21 cellular contexts compared by ENCODE assay signal in genomic region chr12:110330124-110330523, GRCh38. TPM values are rescaled to one million over a fixed set of nuclear protein-coding genes. Genes with fewer than 3 reads are reported as not detected.
DNase-seq lines count a peak whose midpoint lies in the region; ATAC-seq and TF ChIP-seq lines count a peak whose summit lies in the region.
"Had no signal": no experiment of that assay in that cellular context is flagged by ENCODE, and none has a peak within 500 bp of the region (broad histone marks: within the 10 kb centered on the region; RNA-seq: fewer than 3 reads in every experiment).

No MANE protein-coding gene starts in this region.

- TF ChIP-seq CTCF in HL-60 (IDR thresholded peaks at IDR 0.05; ENCODE audit: insufficient read depth, low read length) (no peak), chondrocyte (IDR thresholded peaks at IDR 0.05) (no peak), osteocyte (IDR thresholded peaks at IDR 0.05) (no peak), omental fat pad (IDR thresholded peaks at IDR 0.05) (no peak)

- no peak for DNase-seq in activated T-cell treated with anti-CD3 and anti-CD28 coated beads, Interleukin-2, amount 50 U/mL, for 72 hours
- no peak for DNase-seq in activated T-cell treated with anti-CD3 and anti-CD28 coated beads, Interleukin-2, amount 50 U/mL, for 48 hours
- DNase-seq in HL-60 (ENCODE audit: low read depth in 1 of 2, low spot score in 1 of 2): no peak
- DNase-seq in chondrocyte (ENCODE audit: low spot score): no peak
- DNase-seq in osteocyte (ENCODE audit: extremely low spot score, unreplicated experiment): no peak
- no peak for DNase-seq in NAMALWA (ENCODE audit: low spot score)
- DNase-seq in omental fat pad (ENCODE audit: low spot score): no peak
- DNase-seq: activated CD8-positive, alpha-beta memory T cell treated with anti-CD3 and anti-CD28 coated beads, Interleukin-2, amount 50 U/mL, for 4 hours; activated naive CD4-positive, alpha-beta T cell treated with anti-CD3 and anti-CD28 coated beads for 36 hours; dermis blood vessel endothelial cell; left colon; mucosa of descending colon; NCI-H1092 treated with DMSO at 0.1 percent for 48 hours; stimulated activated naive CD8-positive, alpha-beta T cell treated with anti-CD3 and anti-CD28 coated beads, Interleukin-15, amount 100 ng/mL, for 72 hours; upper lobe of right lung had no signal

- H3K4me3 ChIP-seq in HL-60 (replicated peaks; ENCODE audit: insufficient read depth, low read length): no peak overlapping the region
- H3K4me3 ChIP-seq: gastroesophageal sphincter, mucosa of descending colon, SJSA1, upper lobe of right lung had no signal

- H3K4me3 Mint-ChIP-seq in activated T-cell treated with anti-CD3 and anti-CD28 coated beads, Interleukin-2, amount 50 U/mL, for 72 hours: no peak overlapping the region
- H3K4me3 Mint-ChIP-seq in chondrocyte (ENCODE audit: unreplicated experiment) (no peak overlapping the region), osteocyte (ENCODE audit: unreplicated experiment) (no peak overlapping the region)
- H3K4me3 Mint-ChIP-seq: activated naive CD4-positive, alpha-beta T cell treated with anti-CD3 and anti-CD28 coated beads for 36 hours; stimulated activated naive CD8-positive, alpha-beta T cell treated with anti-CD3 and anti-CD28 coated beads, Interleukin-15, amount 100 ng/mL, for 72 hours; T-helper 2 cell treated with Interferon-gamma antibody and Interleukin-4, amounts not matched to agents 5 μg/mL and 100 μg/mL, for 36 hours had no signal

- ATAC-seq in activated T-cell treated with anti-CD3 and anti-CD28 coated beads, Interleukin-2, amount 50 U/mL, for 72 hours (replicated peaks in 1 of 2): no peak
- ATAC-seq in GM18505 (IDR thresholded peaks at IDR 0.05; ENCODE audit: unreplicated experiment): no peak
- no peak for ATAC-seq in omental fat pad (ENCODE audit: low FRiP score)
- ATAC-seq: activated CD4-positive, CD25-positive, alpha-beta regulatory T cell treated with anti-CD3 and anti-CD28 coated beads, Interleukin-2, amount 50 U/mL, for 24 hours; gastroesophageal sphincter; mucosa of descending colon; sciatic nerve; stimulated activated naive CD8-positive, alpha-beta T cell treated with anti-CD3 and anti-CD28 coated beads, Interleukin-15, amount 100 ng/mL, for 72 hours had no signal

- H3K27me3 Mint-ChIP-seq in activated T-cell treated with anti-CD3 and anti-CD28 coated beads, Interleukin-2, amount 50 U/mL, for 72 hours (ENCODE audit: low read depth): no peaks in the 10 kb centered on the region
- H3K27me3 Mint-ChIP-seq in chondrocyte (ENCODE audit: low read depth): no peaks in the 10 kb centered on the region
- no peaks in the 10 kb centered on the region for H3K27me3 Mint-ChIP-seq in osteocyte (ENCODE audit: unreplicated experiment)
- H3K27me3 Mint-ChIP-seq: stimulated activated naive CD8-positive, alpha-beta T cell treated with anti-CD3 and anti-CD28 coated beads, Interleukin-15, amount 100 ng/mL, for 72 hours had no signal

- no peaks in the 10 kb centered on the region for H3K9me3 Mint-ChIP-seq in activated T-cell treated with anti-CD3 and anti-CD28 coated beads, Interleukin-2, amount 50 U/mL, for 72 hours
- H3K9me3 Mint-ChIP-seq in chondrocyte (ENCODE audit: low read depth) (no peaks in the 10 kb centered on the region), osteocyte (ENCODE audit: unreplicated experiment) (no peaks in the 10 kb centered on the region)
- H3K9me3 Mint-ChIP-seq: activated naive CD4-positive, alpha-beta T cell treated with anti-CD3 and anti-CD28 coated beads for 36 hours; stimulated activated naive CD8-positive, alpha-beta T cell treated with anti-CD3 and anti-CD28 coated beads, Interleukin-15, amount 100 ng/mL, for 72 hours; T-helper 2 cell treated with Interferon-gamma antibody and Interleukin-4, amounts not matched to agents 5 μg/mL and 100 μg/mL, for 36 hours had no signal

- peak overlapping the region; percentile 63 for H3K27ac Mint-ChIP-seq in activated T-cell treated with anti-CD3 and anti-CD28 coated beads, Interleukin-2, amount 50 U/mL, for 72 hours
- H3K27ac Mint-ChIP-seq in chondrocyte (ENCODE audit: unreplicated experiment): peak overlapping the region; percentile 55
- H3K27ac Mint-ChIP-seq in osteocyte (ENCODE audit: unreplicated experiment): peak overlapping the region; percentile 69
- H3K27ac Mint-ChIP-seq: activated naive CD4-positive, alpha-beta T cell treated with anti-CD3 and anti-CD28 coated beads for 36 hours; T-helper 2 cell treated with Interferon-gamma antibody and Interleukin-4, amounts not matched to agents 5 μg/mL and 100 μg/mL, for 36 hours had no signal

- no peaks in the 10 kb centered on the region for H3K27me3 ChIP-seq in HL-60 (ENCODE audit: insufficient read depth, poor library complexity, severe bottlenecking)
- H3K27me3 ChIP-seq: gastroesophageal sphincter, SJSA1, upper lobe of right lung had no signal

- peak overlapping the region; percentile 44 for H3K27ac ChIP-seq in HL-60 (replicated peaks)
- H3K27ac ChIP-seq: SJSA1, upper lobe of right lung had no signal

- H3K4me1 Mint-ChIP-seq in activated T-cell treated with anti-CD3 and anti-CD28 coated beads, Interleukin-2, amount 50 U/mL, for 72 hours (ENCODE audit: low read depth): peaks cover 4% of the 10 kb centered on the region
- peaks cover 18% of the 10 kb centered on the region for H3K4me1 Mint-ChIP-seq in chondrocyte (ENCODE audit: low read depth)
- H3K4me1 Mint-ChIP-seq in osteocyte (ENCODE audit: unreplicated experiment): peaks cover 10% of the 10 kb centered on the region
- H3K4me1 Mint-ChIP-seq: stimulated activated naive CD8-positive, alpha-beta T cell treated with anti-CD3 and anti-CD28 coated beads, Interleukin-15, amount 100 ng/mL, for 72 hours had no signal

- TF ChIP-seq POLR2A in GM18505 (IDR thresholded peaks at IDR 0.05; ENCODE audit: borderline replicate concordance, extremely low read depth, insufficient read depth, insufficient read length): no peak

- H3K36me3 Mint-ChIP-seq in activated T-cell treated with anti-CD3 and anti-CD28 coated beads, Interleukin-2, amount 50 U/mL, for 72 hours (ENCODE audit: insufficient read depth in 2 of 2): peaks cover 11 to 37% of the 10 kb centered on the region in 2 donors
- H3K36me3 Mint-ChIP-seq in chondrocyte (ENCODE audit: low read depth): peaks cover 43% of the 10 kb centered on the region
- H3K36me3 Mint-ChIP-seq in osteocyte (ENCODE audit: unreplicated experiment): peaks cover 62% of the 10 kb centered on the region

RNA-seq across cellular contexts. Expression of gene ATP2A2, which starts 49.1 kb away (rescaled TPM):
- 100 to 1,000 TPM; 106 to 127 TPM for total RNA-seq in activated T-cell treated with anti-CD3 and anti-CD28 coated beads, Interleukin-2, amount 50 U/mL, for 72 hours
- total RNA-seq in chondrocyte: 163 to 218 TPM (median 216 TPM) in 3 replicates
- 183 and 197 TPM in 2 replicates for total RNA-seq in osteocyte
- total RNA-seq in omental fat pad: 100 to 1,000 TPM; 116 to 238 (median 132) TPM
